Comparison of ENCODE assay signal across 10 cellular contexts in genomic region chr15:98875309-98875708, GRCh38.
DNase-seq lines count a peak whose midpoint lies in the region; ATAC-seq and TF ChIP-seq lines count a peak whose summit lies in the region.
"Had no signal": no experiment of that assay in that cellular context is flagged by ENCODE, and none has a peak within 500 bp of the region (broad histone marks: within the 10 kb centered on the region; RNA-seq: fewer than 3 reads in every experiment).

No MANE protein-coding gene starts in this region.

- H3K27me3 ChIP-seq in MM.1S (replicated peaks; ENCODE audit: insufficient read depth, low read length), result no peaks in the 10 kb centered on the region
- no peaks in the 10 kb centered on the region for H3K27me3 ChIP-seq in endodermal cell (ENCODE audit: control insufficient read depth, insufficient read depth, low read length, poor library complexity, severe bottlenecking)
- H3K27me3 ChIP-seq in osteoblast (ENCODE audit: insufficient read depth, low read length), result no peaks in the 10 kb centered on the region

- no peak overlapping the region for H3K4me3 Mint-ChIP-seq in endodermal cell

- H3K9me3 ChIP-seq in MM.1S (replicated peaks; ENCODE audit: insufficient read depth, low read length) (no peaks in the 10 kb centered on the region), endodermal cell (ENCODE audit: control insufficient read depth, low read length) (no peaks in the 10 kb centered on the region), osteoblast (ENCODE audit: low read depth, low read length) (no peaks in the 10 kb centered on the region)

- peak; percentile 71 for DNase-seq in AG10803 (ENCODE audit: low read depth)
- DNase-seq in MM.1S, result peak; percentile 15
- DNase-seq in endodermal cell, result no peak
- DNase-seq in osteoblast (ENCODE audit: insufficient read length, low spot score, missing footprints), result no peak
- DNase-seq in OCI-M2 (lab: John Stamatoyannopoulos, UW; ENCODE audit: unreplicated experiment), result no peak
- no peak for DNase-seq in Kasumi-1 (lab: John Stamatoyannopoulos, UW)
- DNase-seq in medulla oblongata (ENCODE audit: extremely low spot score), result no peak
- DNase-seq: DMS53, NCI-H2029 treated with DMSO at 0.1 percent for 48 hours had no signal

- WGBS in endodermal cell (ENCODE audit: insufficient coverage in 1 of 2, insufficient read length in 1 of 2), 2 experiments, result 86 to 94% methylated on average over 1 to 3 of the region's 3 CpGs

- H3K9me3 Mint-ChIP-seq in endodermal cell, result no peaks in the 10 kb centered on the region

- no peaks in the 10 kb centered on the region for H3K27me3 Mint-ChIP-seq in endodermal cell (ENCODE audit: insufficient read depth)

- H3F3A ChIP-seq in MM.1S (ENCODE audit: insufficient read depth, low read length), result peaks cover 34% of the 10 kb centered on the region

- H3K4me1 ChIP-seq in MM.1S (ENCODE audit: low read length) (peaks cover 32% of the 10 kb centered on the region), endodermal cell (ENCODE audit: control insufficient read depth, insufficient read depth, low read length) (no peaks in the 10 kb centered on the region), osteoblast (ENCODE audit: insufficient read depth, low read length) (peaks cover 57% of the 10 kb centered on the region)

- H3K36me3 ChIP-seq in MM.1S (replicated peaks; ENCODE audit: insufficient read depth, low read length) (no peaks in the 10 kb centered on the region), endodermal cell (ENCODE audit: control insufficient read depth, insufficient read depth, low read length) (no peaks in the 10 kb centered on the region), osteoblast (ENCODE audit: insufficient read depth, low read length) (no peaks in the 10 kb centered on the region)

- H2AFZ ChIP-seq in MM.1S (ENCODE audit: low read length) (peak overlapping the region; percentile 14), osteoblast (ENCODE audit: low read length) (no peak overlapping the region)

- H3K27ac Mint-ChIP-seq in endodermal cell, result peak overlapping the region; percentile 37

- peak overlapping the region; percentile 91 for H3K4me2 ChIP-seq in MM.1S (ENCODE audit: low read depth, low read length)
- no peak overlapping the region for H3K4me2 ChIP-seq in osteoblast (ENCODE audit: insufficient read depth, low read length)

- no peaks in the 10 kb centered on the region for H3K9me2 ChIP-seq in MM.1S (replicated peaks; ENCODE audit: insufficient read depth, low read length)

- peaks cover 47% of the 10 kb centered on the region for H3K4me1 Mint-ChIP-seq in endodermal cell

- no peak overlapping the region for H3K4me3 ChIP-seq in AG10803 (ENCODE audit: low read length)
- H3K4me3 ChIP-seq in MM.1S (ENCODE audit: low read length), result peak overlapping the region; percentile 60
- H3K4me3 ChIP-seq in endodermal cell (ENCODE audit: low read length), result no peak overlapping the region
- H3K4me3 ChIP-seq in osteoblast (ENCODE audit: insufficient read depth, low read length), result no peak overlapping the region

- H3K79me2 ChIP-seq in MM.1S (ENCODE audit: low read length) (peaks cover 71% of the 10 kb centered on the region), osteoblast (ENCODE audit: insufficient read depth, low read length) (peaks cover 48% of the 10 kb centered on the region)

- H3K9ac ChIP-seq in MM.1S (ENCODE audit: low read length) (peak overlapping the region; percentile 65), endodermal cell (ENCODE audit: extremely low read depth, low read length, poor library complexity, severe bottlenecking) (no peak overlapping the region)

- H3K27ac ChIP-seq in MM.1S (ENCODE audit: low read length), result peak overlapping the region; percentile 87
- no peak overlapping the region for H3K27ac ChIP-seq in endodermal cell (ENCODE audit: low read depth, low read length)
- H3K27ac ChIP-seq in osteoblast (ENCODE audit: low read depth, low read length), result peak overlapping the region; percentile 85

- ATAC-seq in GM19395 (IDR thresholded peaks at IDR 0.05; ENCODE audit: unreplicated experiment), result no peak

- H3K36me3 Mint-ChIP-seq in endodermal cell (ENCODE audit: low read depth), result no peaks in the 10 kb centered on the region

- no peaks in the 10 kb centered on the region for H4K20me1 ChIP-seq in MM.1S (ENCODE audit: insufficient read depth, low read length)
- no peaks in the 10 kb centered on the region for H4K20me1 ChIP-seq in osteoblast (ENCODE audit: insufficient read depth, low read length)

- no peak for TF ChIP-seq CTCF in AG10803 (conservative IDR thresholded peaks at IDR 0.05; ENCODE audit: low read length)
- TF ChIP-seq CTCF in MM.1S (IDR thresholded peaks at IDR 0.05; ENCODE audit: low read length), result no peak
- no peak for TF ChIP-seq CTCF in endodermal cell (conservative IDR thresholded peaks at IDR 0.05)
- no peak for TF ChIP-seq CTCF in osteoblast (IDR thresholded peaks at IDR 0.05; ENCODE audit: extremely low read depth, low read depth, low read length)

Comparison
In these comparisons a context has a peak if more than half of its experiments do, and no peak if none do; other contexts are left out.
1. DNase-seq: peak in AG10803 (single experiment) and MM.1S (single experiment); none in endodermal cell (single experiment), osteoblast (single experiment), OCI-M2 (single experiment), Kasumi-1 (0 of 2) and medulla oblongata (single experiment).